12 cellular contexts compared by ENCODE assay signal in genomic region chr6:15063253-15063853, GRCh38.
DNase-seq lines count a peak whose midpoint lies in the region; ATAC-seq and TF ChIP-seq lines count a peak whose summit lies in the region.
"Had no signal": no experiment of that assay in that cellular context is flagged by ENCODE, and none has a peak within 500 bp of the region (broad histone marks: within the 10 kb centered on the region; RNA-seq: fewer than 3 reads in every experiment).

No MANE protein-coding gene starts in this region.

- H3K27ac ChIP-seq in AG04450 (ENCODE audit: low read depth, low read length) = peak overlapping the region; percentile 22

- TF ChIP-seq POLR2A in NB4 (IDR thresholded peaks at IDR 0.05; ENCODE audit: extremely low read depth, insufficient read length) = no peak

- no peak overlapping the region for H3K27ac Mint-ChIP-seq in memory B cell
- H3K27ac Mint-ChIP-seq: activated CD4-positive, alpha-beta memory T cell treated with anti-CD3 and anti-CD28 coated beads, Interleukin-2, amount 10 ng/mL, durations not matched to agents 7 days and 5 days had no signal

- H3K27me3 ChIP-seq in AG04450 (ENCODE audit: control insufficient read depth, insufficient read depth, low read length) = no peaks in the 10 kb centered on the region

- ATAC-seq in memory B cell (ENCODE audit: low read depth) (peak; percentile 70), SK-N-SH treated with all-trans-retinoic acid at 6 μM for 48 hours (no peak), GM18870 (IDR thresholded peaks at IDR 0.05; ENCODE audit: unreplicated experiment) (no peak)

- H3K36me3 Mint-ChIP-seq in memory B cell = no peaks in the 10 kb centered on the region
- H3K36me3 Mint-ChIP-seq: type B pancreatic cell had no signal

- POLR2A ChIA-PET in AG04450 (lab: Yijun Ruan, JAX) = no interaction called here

- H3K4me3 Mint-ChIP-seq in memory B cell = no peak overlapping the region
- H3K4me3 Mint-ChIP-seq: activated CD4-positive, alpha-beta memory T cell treated with anti-CD3 and anti-CD28 coated beads, Interleukin-2, amount 10 ng/mL, durations not matched to agents 7 days and 5 days; nephron; type B pancreatic cell had no signal

- CTCF ChIA-PET in AG04450 (lab: Charles Lee) = interaction anchor here (1.6 kb wide), 1 partner anchor 934 kb away, joined by 4 read pairs; no protein-coding TSS in a partner anchor

- H3K9me3 Mint-ChIP-seq in memory B cell = no peaks in the 10 kb centered on the region
- H3K9me3 Mint-ChIP-seq: type B pancreatic cell had no signal

- H3K4me1 Mint-ChIP-seq in memory B cell = peaks cover 8% of the 10 kb centered on the region

- DNase-seq in AG04450 (ENCODE audit: low read depth, low spot score) (no peak), NB4 (ENCODE audit: low read depth) (peak; percentile 89), choroid plexus epithelial cell (ENCODE audit: low read depth) (peak; percentile 33), memory B cell (ENCODE audit: low spot score in 2 of 2) (peak in 1 of 2 donors; percentile 13)
- DNase-seq in activated effector memory CD4-positive, alpha-beta T cell treated with anti-CD3 and anti-CD28 coated beads, Interleukin-2, amount 50 U/mL, for 16 hours = no peak
- no peak for DNase-seq in activated CD4-positive, alpha-beta T cell treated with anti-CD3 and anti-CD28 coated beads, Interleukin-2, amount 50 U/mL, for 1 hour
- DNase-seq: activated CD4-positive, alpha-beta memory T cell treated with anti-CD3 and anti-CD28 coated beads, Interleukin-2, amount 10 ng/mL, durations not matched to agents 7 days and 5 days; NCI-H1105 had no signal

- TF ChIP-seq CTCF in AG04450 (IDR thresholded peaks at IDR 0.05; ENCODE audit: low read depth, low read length) = no peak
- no peak for TF ChIP-seq CTCF in NB4 (IDR thresholded peaks at IDR 0.05; ENCODE audit: low read depth, low read length)
- TF ChIP-seq CTCF in choroid plexus epithelial cell (conservative IDR thresholded peaks at IDR 0.05; ENCODE audit: low read depth, low read length) = no peak

- H3K9me3 ChIP-seq in AG04450 (ENCODE audit: control insufficient read depth, insufficient read depth, low read length) = no peaks in the 10 kb centered on the region

- no peaks in the 10 kb centered on the region for H3K27me3 Mint-ChIP-seq in memory B cell
- H3K27me3 Mint-ChIP-seq: activated CD4-positive, alpha-beta memory T cell treated with anti-CD3 and anti-CD28 coated beads, Interleukin-2, amount 10 ng/mL, durations not matched to agents 7 days and 5 days; type B pancreatic cell had no signal

- H3K4me3 ChIP-seq in AG04450 (ENCODE audit: low read depth, low read length) (no peak overlapping the region), NB4 (ENCODE audit: low read depth, low read length) (no peak overlapping the region), choroid plexus epithelial cell (ENCODE audit: low read depth, low read length) (no peak overlapping the region)

TF ChIP-seq in SK-N-SH treated with all-trans-retinoic acid at 6 μM for 48 hours, 23 proteins besides CTCF, POLR2A, EP300 and RAD21:
- no peak for TF ChIP-seq GLIS3 (CRISPR knock-in tag; IDR thresholded peaks at IDR 0.05)
- TF ChIP-seq ZNF8 (CRISPR knock-in tag; IDR thresholded peaks at IDR 0.05) = no peak
- TF ChIP-seq ISL1 (CRISPR knock-in tag; IDR thresholded peaks at IDR 0.05) = no peak
- TF ChIP-seq CREB5 (CRISPR knock-in tag; IDR thresholded peaks at IDR 0.05; ENCODE audit: low read depth) = no peak
- no peak for TF ChIP-seq ZFP30 (CRISPR knock-in tag; IDR thresholded peaks at IDR 0.05)
- no peak for TF ChIP-seq TOX (CRISPR knock-in tag; IDR thresholded peaks at IDR 0.05; ENCODE audit: borderline replicate concordance)
- no peak for TF ChIP-seq PPARA (CRISPR knock-in tag; IDR thresholded peaks at IDR 0.05; ENCODE audit: borderline replicate concordance)
- TF ChIP-seq ZC3H10 (CRISPR knock-in tag; IDR thresholded peaks at IDR 0.05) = no peak
- TF ChIP-seq CSDC2 (CRISPR knock-in tag; IDR thresholded peaks at IDR 0.05) = no peak
- no peak for TF ChIP-seq BACH2 (CRISPR knock-in tag; IDR thresholded peaks at IDR 0.05; ENCODE audit: borderline replicate concordance)
- no peak for TF ChIP-seq CSRNP3 (CRISPR knock-in tag; IDR thresholded peaks at IDR 0.05)
- no peak for TF ChIP-seq RARB (CRISPR knock-in tag; IDR thresholded peaks at IDR 0.05)
- TF ChIP-seq SNAI2 (CRISPR knock-in tag; IDR thresholded peaks at IDR 0.05) = no peak

Comparison
In these comparisons a context has a peak if more than half of its experiments do, and no peak if none do; other contexts are left out.
1. DNase-seq: peak in NB4 (single experiment) and choroid plexus epithelial cell (single experiment); none in AG04450 (single experiment), activated effector memory CD4-positive, alpha-beta T cell treated with anti-CD3 and anti-CD28 coated beads, Interleukin-2, amount 50 U/mL, for 16 hours (single experiment) and activated CD4-positive, alpha-beta T cell treated with anti-CD3 and anti-CD28 coated beads, Interleukin-2, amount 50 U/mL, for 1 hour (single experiment).